ENCODE assay signal across 17 cellular contexts in genomic region chr3:37853691-37854413, GRCh38. TPM values are rescaled to one million over a fixed set of nuclear protein-coding genes. Genes with fewer than 3 reads are reported as not detected.
DNase-seq lines count a peak whose midpoint lies in the region; ATAC-seq and TF ChIP-seq lines count a peak whose summit lies in the region.
"Had no signal": no experiment of that assay in that cellular context is flagged by ENCODE, and none has a peak within 500 bp of the region (broad histone marks: within the 10 kb centered on the region; RNA-seq: fewer than 3 reads in every experiment).

No MANE protein-coding gene starts in this region.

- no peaks in the 10 kb centered on the region for H3K9me3 Mint-ChIP-seq in H9
- no peaks in the 10 kb centered on the region for H3K9me3 Mint-ChIP-seq in activated T-helper 2 cell treated with anti-CD3 and anti-CD28 coated beads, Interferon-gamma antibody, Interleukin-2, Interleukin-4, amounts not matched to agents 10 μg/mL and 5 μg/mL and 100 μg/mL, durations not matched to agents 14 hours and 24 hours and 36 hours
- H3K9me3 Mint-ChIP-seq: HFFc6; stimulated activated naive CD8-positive, alpha-beta T cell treated with anti-CD3 and anti-CD28 coated beads, Interleukin-15, amount 100 ng/mL, for 72 hours; T-helper 2 cell treated with Interferon-gamma antibody and Interleukin-4, amounts not matched to agents 5 μg/mL and 100 μg/mL, for 36 hours had no signal

- no peak overlapping the region for H2BK20ac ChIP-seq in H9 (ENCODE audit: low read depth, low read length, poor library complexity, severe bottlenecking)

- no peak overlapping the region for H2BK5ac ChIP-seq in H9 (ENCODE audit: insufficient read length, low read length)

- peak; percentile 95 for ATAC-seq in esophagus mucosa
- ATAC-seq: left ventricle myocardium superior; stimulated activated naive CD8-positive, alpha-beta T cell treated with anti-CD3 and anti-CD28 coated beads, Interleukin-15, amount 100 ng/mL, for 72 hours had no signal

- H2AK5ac ChIP-seq in H9 (ENCODE audit: insufficient read length, low read length): no peak overlapping the region

- no peak overlapping the region for H3K14ac ChIP-seq in H9 (ENCODE audit: insufficient read depth, low read length)

- H3K9ac ChIP-seq in H9 (ENCODE audit: extremely low read depth, insufficient read length, low read length): no peak overlapping the region
- peak overlapping the region; percentile 7 for H3K9ac ChIP-seq in NT2/D1 (ENCODE audit: insufficient read length, low read depth)

- peaks cover 0 to 4% (median 2%) of the 10 kb centered on the region in 3 experiments; a peak in 4 of 7 replicates for H3K36me3 Mint-ChIP-seq in H9 (ENCODE audit: insufficient read depth in 1 of 3, low read depth in 3 of 3)
- no peaks in the 10 kb centered on the region for H3K36me3 Mint-ChIP-seq in activated T-helper 2 cell treated with anti-CD3 and anti-CD28 coated beads, Interferon-gamma antibody, Interleukin-2, Interleukin-4, amounts not matched to agents 10 μg/mL and 5 μg/mL and 100 μg/mL, durations not matched to agents 14 hours and 24 hours and 36 hours (ENCODE audit: low read depth)

- no peak overlapping the region for H3K4me3 Mint-ChIP-seq in H9
- no peak overlapping the region for H3K4me3 Mint-ChIP-seq in activated T-helper 2 cell treated with anti-CD3 and anti-CD28 coated beads, Interferon-gamma antibody, Interleukin-2, Interleukin-4, amounts not matched to agents 10 μg/mL and 5 μg/mL and 100 μg/mL, durations not matched to agents 14 hours and 24 hours and 36 hours (ENCODE audit: low read depth)
- H3K4me3 Mint-ChIP-seq: HFFc6; stimulated activated naive CD8-positive, alpha-beta T cell treated with anti-CD3 and anti-CD28 coated beads, Interleukin-15, amount 100 ng/mL, for 72 hours; T-helper 2 cell treated with Interferon-gamma antibody and Interleukin-4, amounts not matched to agents 5 μg/mL and 100 μg/mL, for 36 hours had no signal

- H3K4me1 ChIP-seq in H9 (ENCODE audit: insufficient read depth, low read length): peaks cover 6% of the 10 kb centered on the region; the same call in 1 of the 2 replicates
- peaks cover 14% of the 10 kb centered on the region for H3K4me1 ChIP-seq in NT2/D1 (ENCODE audit: insufficient read depth, insufficient read length)
- no peaks in the 10 kb centered on the region for H3K4me1 ChIP-seq in BE2C
- H3K4me1 ChIP-seq: SJSA1 had no signal

- no peak overlapping the region for H3T11ph ChIP-seq in H9 (ENCODE audit: low read length)

- no peak overlapping the region for H3K56ac ChIP-seq in H9 (ENCODE audit: insufficient read length, low read depth, low read length)

- H3K27ac ChIP-seq in H9 (ENCODE audit: insufficient read length, low read depth, low read length): no peak overlapping the region
- H3K27ac ChIP-seq: SJSA1 had no signal

- DNase-seq in H9 (no peak), NT2/D1 (ENCODE audit: low read depth, low spot score) (no peak), posterior vena cava (ENCODE audit: low spot score) (peak; percentile 63), BE2C (no peak)
- DNase-seq in stimulated activated CD4-positive, alpha-beta T cell treated with anti-CD3 and anti-CD28 coated beads, Interleukin-12 subunit alpha, Interleukin-12 subunit beta, amount 100 ng/mL, for 4 hours: no peak
- DNase-seq in central memory CD4-positive, alpha-beta T cell: no peak
- DNase-seq in activated T-helper 2 cell treated with anti-CD3 and anti-CD28 coated beads, Interferon-gamma antibody, Interleukin-2, Interleukin-4, amounts not matched to agents 10 μg/mL and 5 μg/mL and 100 μg/mL, durations not matched to agents 14 hours and 24 hours and 36 hours (ENCODE audit: low spot score): no peak
- DNase-seq: amygdala; HFFc6; Kasumi-1; left ventricle myocardium superior; NCI-H1436 treated with DMSO at 0.1 percent for 48 hours; NCI-H446; stimulated activated naive CD8-positive, alpha-beta T cell treated with anti-CD3 and anti-CD28 coated beads, Interleukin-15, amount 100 ng/mL, for 72 hours had no signal

- H3K36me3 ChIP-seq in NT2/D1 (ENCODE audit: insufficient read depth, insufficient read length, low read length): peaks cover 7% of the 10 kb centered on the region
- H3K36me3 ChIP-seq in BE2C: no peaks in the 10 kb centered on the region

- H3K27me3 Mint-ChIP-seq in H9 (ENCODE audit: low read depth): peaks cover 2% of the 10 kb centered on the region
- no peaks in the 10 kb centered on the region for H3K27me3 Mint-ChIP-seq in activated T-helper 2 cell treated with anti-CD3 and anti-CD28 coated beads, Interferon-gamma antibody, Interleukin-2, Interleukin-4, amounts not matched to agents 10 μg/mL and 5 μg/mL and 100 μg/mL, durations not matched to agents 14 hours and 24 hours and 36 hours (ENCODE audit: low read depth)

- H3K79me2 ChIP-seq in H9 (ENCODE audit: insufficient read depth, low read length): no peaks in the 10 kb centered on the region

- no peak overlapping the region for H3K4ac ChIP-seq in H9 (ENCODE audit: low read depth, low read length)

- intact Hi-C loops in posterior vena cava (cut with DNase I): loop anchor here in 1 of 2 donors (2.0 kb wide), 1 partner anchor 113 kb away; no protein-coding TSS in a partner anchor
- intact Hi-C loops in activated T-helper 2 cell treated with anti-CD3 and anti-CD28 coated beads, Interferon-gamma antibody, Interleukin-2, Interleukin-4, amounts not matched to agents 10 μg/mL and 5 μg/mL and 100 μg/mL, durations not matched to agents 14 hours and 24 hours and 36 hours (cut with micrococcal nuclease): loop anchor here (2.0 kb wide), 1 partner anchor 121 kb away; no protein-coding TSS in a partner anchor

- H3K4me3 ChIP-seq in NT2/D1 (ENCODE audit: insufficient read length, low read depth): no peak overlapping the region
- no peak overlapping the region for H3K4me3 ChIP-seq in BE2C (ENCODE audit: low read depth, low read length)
- H3K4me3 ChIP-seq: SJSA1 had no signal

- H4K20me1 ChIP-seq in H9 (ENCODE audit: control insufficient read depth, insufficient read depth, insufficient read length): no peaks in the 10 kb centered on the region

- H3K18ac ChIP-seq in H9 (ENCODE audit: insufficient read length, low read depth, low read length): no peak overlapping the region

- peaks cover 9 to 10% of the 10 kb centered on the region in 2 experiments for H3K4me1 Mint-ChIP-seq in H9
- peaks cover 2% of the 10 kb centered on the region for H3K4me1 Mint-ChIP-seq in activated T-helper 2 cell treated with anti-CD3 and anti-CD28 coated beads, Interferon-gamma antibody, Interleukin-2, Interleukin-4, amounts not matched to agents 10 μg/mL and 5 μg/mL and 100 μg/mL, durations not matched to agents 14 hours and 24 hours and 36 hours (ENCODE audit: low read depth)
- H3K4me1 Mint-ChIP-seq: stimulated activated naive CD8-positive, alpha-beta T cell treated with anti-CD3 and anti-CD28 coated beads, Interleukin-15, amount 100 ng/mL, for 72 hours had no signal

- H3K27ac Mint-ChIP-seq in H9: peak overlapping the region in 2 of 3 experiments; percentile 75 to 85; a peak in 2 of 7 replicates
- no peak overlapping the region for H3K27ac Mint-ChIP-seq in activated T-helper 2 cell treated with anti-CD3 and anti-CD28 coated beads, Interferon-gamma antibody, Interleukin-2, Interleukin-4, amounts not matched to agents 10 μg/mL and 5 μg/mL and 100 μg/mL, durations not matched to agents 14 hours and 24 hours and 36 hours
- H3K27ac Mint-ChIP-seq: HFFc6; T-helper 2 cell treated with Interferon-gamma antibody and Interleukin-4, amounts not matched to agents 5 μg/mL and 100 μg/mL, for 36 hours had no signal

- H2BK15ac ChIP-seq in H9 (ENCODE audit: low read depth, low read length): no peak overlapping the region

- no peaks in the 10 kb centered on the region for H3K79me1 ChIP-seq in H9 (ENCODE audit: insufficient read depth, low read depth, low read length, poor library complexity, severe bottlenecking)

- no peak overlapping the region for H3K23ac ChIP-seq in H9 (ENCODE audit: insufficient read length, low read depth, low read length)

- no peak overlapping the region for H2BK12ac ChIP-seq in H9 (ENCODE audit: insufficient read length, low read depth, low read length)

- H3K9me3 ChIP-seq in H9 (ENCODE audit: control insufficient read depth, low read depth, low read length) (no peaks in the 10 kb centered on the region), NT2/D1 (ENCODE audit: insufficient read depth, low read length) (no peaks in the 10 kb centered on the region), BE2C (no peaks in the 10 kb centered on the region)
- H3K9me3 ChIP-seq: SJSA1 had no signal

- H3K27me3 ChIP-seq in H9 (ENCODE audit: insufficient read depth, low read length) (no peaks in the 10 kb centered on the region), NT2/D1 (ENCODE audit: insufficient read depth, insufficient read length) (no peaks in the 10 kb centered on the region), BE2C (no peaks in the 10 kb centered on the region)
- H3K27me3 ChIP-seq: SJSA1 had no signal

- H2AFZ ChIP-seq in H9 (ENCODE audit: low read length): no peak overlapping the region

- no peak overlapping the region for H2BK120ac ChIP-seq in H9 (ENCODE audit: low read depth, low read length, poor library complexity, severe bottlenecking)

- no peak overlapping the region for H4K5ac ChIP-seq in H9 (ENCODE audit: insufficient read length, low read depth, low read length)

- no peak overlapping the region for H4K8ac ChIP-seq in H9 (replicated peaks; ENCODE audit: insufficient read length, low read depth, low read length)

- H3K23me2 ChIP-seq in H9 (ENCODE audit: insufficient read length, low read depth, low read length, poor library complexity, severe bottlenecking): no peaks in the 10 kb centered on the region

- no peak for TF ChIP-seq CTCF in H9 (conservative IDR thresholded peaks at IDR 0.05)
- TF ChIP-seq CTCF in BE2C (IDR thresholded peaks at IDR 0.05; ENCODE audit: low read depth, low read length): no peak

- no peak overlapping the region for H4K91ac ChIP-seq in H9 (ENCODE audit: insufficient read length, low read depth, low read length)

- no CpG with 5 or more reads among the region's 11 CpGs for WGBS in H9 (ENCODE audit: extremely low coverage, insufficient read length, low lambda C conversion rate)

- no peak overlapping the region for H3K4me2 ChIP-seq in H9 (ENCODE audit: insufficient read depth, insufficient read length, low read length)

RNA-seq across cellular contexts. Expression of gene CTDSPL, which starts 7.8 kb away (rescaled TPM):
- total RNA-seq in H9 (2021) (20.8 and 21.3 TPM in 2 replicates), esophagus mucosa (27.2 TPM), posterior vena cava (10 to 100 TPM; 41.3 to 45.7 TPM)
- 25.8 TPM for polyA plus RNA-seq in BE2C (2012; ENCODE audit: insufficient read depth, insufficient read length, low read depth)
- total RNA-seq in activated T-helper 2 cell treated with anti-CD3 and anti-CD28 coated beads, Interferon-gamma antibody, Interleukin-2, Interleukin-4, amounts not matched to agents 10 μg/mL and 5 μg/mL and 100 μg/mL, durations not matched to agents 14 hours and 24 hours and 36 hours: 8.7 and 11.8 TPM in 2 replicates
